25 cellular contexts compared by ENCODE assay signal in genomic region chr11:88404363-88404762, GRCh38.
DNase-seq lines count a peak whose midpoint lies in the region; ATAC-seq and TF ChIP-seq lines count a peak whose summit lies in the region.
"Had no signal": no experiment of that assay in that cellular context is flagged by ENCODE, and none has a peak within 500 bp of the region (broad histone marks: within the 10 kb centered on the region; RNA-seq: fewer than 3 reads in every experiment).

No MANE protein-coding gene starts in this region.

- no peak for DNase-seq in T-helper 2 cell treated with Interferon-gamma antibody and Interleukin-4, amounts not matched to agents 5 μg/mL and 100 μg/mL, for 36 hours (ENCODE audit: low spot score)
- no peak for DNase-seq in T-helper 2 cell
- DNase-seq in adipocyte (ENCODE audit: low read depth) = no peak
- no peak for DNase-seq in fibroblast of lung (ENCODE audit: low read depth in 2 of 2)
- no peak for DNase-seq in NCI-H2081 (lab: John Stamatoyannopoulos, UW)
- no peak for DNase-seq in GM20000 (ENCODE audit: low spot score)
- DNase-seq in SK-N-DZ (ENCODE audit: low spot score) = no peak
- DNase-seq: AML-193, cerebellar nuclear complex, GF-D8, KG1, MV-4-11, NCI-H146, NCI-H2171, NCI-H526 treated with DMSO at 0.1 percent for 48 hours, stomach had no signal

- no peaks in the 10 kb centered on the region for H3K27me3 Mint-ChIP-seq in T-helper 2 cell treated with Interferon-gamma antibody and Interleukin-4, amounts not matched to agents 5 μg/mL and 100 μg/mL, for 36 hours (ENCODE audit: low read depth)
- no peaks in the 10 kb centered on the region for H3K27me3 Mint-ChIP-seq in stimulated activated memory B cell treated with anti-CD40 and anti-IgM and Interleukin-4, amounts not matched to agents 10 μg/mL and 1 μg/mL and 100 μg/mL, for 72 hours
- H3K27me3 Mint-ChIP-seq: activated naive CD4-positive, alpha-beta T cell treated with anti-CD3 and anti-CD28 coated beads, Interleukin-2, amount 50 U/mL, for 24 hours; activated T-helper 17 cell treated with anti-CD3 and anti-CD28 coated beads, Interleukin-2, amount 50 U/mL, for 72 hours had no signal

- H3K4me2 ChIP-seq in fibroblast of lung (ENCODE audit: extremely low read depth, insufficient read depth, low read length) = peak overlapping the region; percentile 11
- H3K4me2 ChIP-seq: GM23338 had no signal

- H3K27me3 ChIP-seq in adipocyte (replicated peaks; ENCODE audit: control insufficient read depth, insufficient read depth, low read length) (no peaks in the 10 kb centered on the region), fibroblast of lung (ENCODE audit: control insufficient read depth, insufficient read depth, low read length) (no peaks in the 10 kb centered on the region)
- H3K27me3 ChIP-seq: stomach, tibial nerve had no signal

- H3K4me3 ChIP-seq in adipocyte (ENCODE audit: low read length) (peak overlapping the region; percentile 46), fibroblast of lung (replicated peaks in 1 of 4; ENCODE audit: control extremely low read depth in 1 of 4, insufficient read depth in 1 of 4, low read depth in 3 of 4, low read length in 4 of 4) (no peak overlapping the region)
- H3K4me3 ChIP-seq: GM23338, prostate gland, SK-N-MC, stomach had no signal

- H3K27ac ChIP-seq in fibroblast of lung (ENCODE audit: insufficient read depth, low read length) = no peak overlapping the region
- H3K27ac ChIP-seq: 22Rv1, prostate gland, SK-N-MC, stomach, VCaP had no signal

- H3K36me3 ChIP-seq in adipocyte (ENCODE audit: control insufficient read depth, insufficient read depth, low read length, severe bottlenecking) = no peaks in the 10 kb centered on the region
- no peaks in the 10 kb centered on the region for H3K36me3 ChIP-seq in fibroblast of lung (ENCODE audit: control insufficient read depth, insufficient read depth, low read length)
- H3K36me3 ChIP-seq: prostate gland, stomach, tibial nerve had no signal

- TF ChIP-seq CTCF in fibroblast of lung (conservative IDR thresholded peaks at IDR 0.05 in 1 of 2, IDR thresholded peaks at IDR 0.05 in 1 of 2; ENCODE audit: low read depth in 1 of 2, low read length in 2 of 2) (no peak), GM20000 (IDR thresholded peaks at IDR 0.05; ENCODE audit: extremely low read depth, missing control alignments) (no peak)

- H2AFZ ChIP-seq in fibroblast of lung (ENCODE audit: low read length) = no peak overlapping the region
- H2AFZ ChIP-seq: GM23338 had no signal

- no peaks in the 10 kb centered on the region for H3K36me3 Mint-ChIP-seq in T-helper 2 cell treated with Interferon-gamma antibody and Interleukin-4, amounts not matched to agents 5 μg/mL and 100 μg/mL, for 36 hours (ENCODE audit: low read depth)
- peaks cover 6% of the 10 kb centered on the region for H3K36me3 Mint-ChIP-seq in stimulated activated memory B cell treated with anti-CD40 and anti-IgM and Interleukin-4, amounts not matched to agents 10 μg/mL and 1 μg/mL and 100 μg/mL, for 72 hours
- H3K36me3 Mint-ChIP-seq: activated naive CD4-positive, alpha-beta T cell treated with anti-CD3 and anti-CD28 coated beads, Interleukin-2, amount 50 U/mL, for 24 hours had no signal

- no peaks in the 10 kb centered on the region for H4K20me1 ChIP-seq in fibroblast of lung (ENCODE audit: control insufficient read depth, extremely low read depth, insufficient read depth, low read length)

- H3K9me3 Mint-ChIP-seq in T-helper 2 cell treated with Interferon-gamma antibody and Interleukin-4, amounts not matched to agents 5 μg/mL and 100 μg/mL, for 36 hours = no peaks in the 10 kb centered on the region
- H3K9me3 Mint-ChIP-seq in stimulated activated memory B cell treated with anti-CD40 and anti-IgM and Interleukin-4, amounts not matched to agents 10 μg/mL and 1 μg/mL and 100 μg/mL, for 72 hours = no peaks in the 10 kb centered on the region
- H3K9me3 Mint-ChIP-seq: activated naive CD4-positive, alpha-beta T cell treated with anti-CD3 and anti-CD28 coated beads, Interleukin-2, amount 50 U/mL, for 24 hours; activated T-helper 17 cell treated with anti-CD3 and anti-CD28 coated beads, Interleukin-2, amount 50 U/mL, for 72 hours; GM23338 had no signal

- peaks cover 25% of the 10 kb centered on the region for H3K4me1 Mint-ChIP-seq in T-helper 2 cell treated with Interferon-gamma antibody and Interleukin-4, amounts not matched to agents 5 μg/mL and 100 μg/mL, for 36 hours (ENCODE audit: low read depth)
- H3K4me1 Mint-ChIP-seq in stimulated activated memory B cell treated with anti-CD40 and anti-IgM and Interleukin-4, amounts not matched to agents 10 μg/mL and 1 μg/mL and 100 μg/mL, for 72 hours = peaks cover 6% of the 10 kb centered on the region
- H3K4me1 Mint-ChIP-seq: activated T-helper 17 cell treated with anti-CD3 and anti-CD28 coated beads, Interleukin-2, amount 50 U/mL, for 72 hours had no signal

- H3K9ac ChIP-seq in adipocyte (ENCODE audit: low read length) (no peak overlapping the region), fibroblast of lung (ENCODE audit: insufficient read depth, low read length) (no peak overlapping the region)

- H3K27ac Mint-ChIP-seq in T-helper 2 cell treated with Interferon-gamma antibody and Interleukin-4, amounts not matched to agents 5 μg/mL and 100 μg/mL, for 36 hours = no peak overlapping the region
- peak overlapping the region; percentile 46 for H3K27ac Mint-ChIP-seq in stimulated activated memory B cell treated with anti-CD40 and anti-IgM and Interleukin-4, amounts not matched to agents 10 μg/mL and 1 μg/mL and 100 μg/mL, for 72 hours
- H3K27ac Mint-ChIP-seq: activated naive CD4-positive, alpha-beta T cell treated with anti-CD3 and anti-CD28 coated beads, Interleukin-2, amount 50 U/mL, for 24 hours; activated T-helper 17 cell treated with anti-CD3 and anti-CD28 coated beads, Interleukin-2, amount 50 U/mL, for 72 hours; GM23338 had no signal

- H3K4me1 ChIP-seq in adipocyte (ENCODE audit: control insufficient read depth, insufficient read depth, low read length) = peaks cover 24% of the 10 kb centered on the region
- H3K4me1 ChIP-seq in fibroblast of lung (ENCODE audit: control insufficient read depth, extremely low read depth, insufficient read depth, low read length) = peaks cover 11% of the 10 kb centered on the region
- H3K4me1 ChIP-seq: prostate gland had no signal

- no peak for ATAC-seq in stimulated activated memory B cell treated with anti-CD40 and anti-IgM and Interleukin-4, amounts not matched to agents 10 μg/mL and 1 μg/mL and 100 μg/mL, for 72 hours
- ATAC-seq: activated T-helper 17 cell treated with anti-CD3 and anti-CD28 coated beads, Interleukin-2, amount 50 U/mL, for 72 hours; GM23338 had no signal

- H3K9me3 ChIP-seq in adipocyte (ENCODE audit: control insufficient read depth, low read length) = no peaks in the 10 kb centered on the region
- no peaks in the 10 kb centered on the region for H3K9me3 ChIP-seq in fibroblast of lung (ENCODE audit: control insufficient read depth, insufficient read depth, low read depth, low read length)
- H3K9me3 ChIP-seq: prostate gland, stomach, tibial nerve had no signal

- H3K4me3 Mint-ChIP-seq in T-helper 2 cell treated with Interferon-gamma antibody and Interleukin-4, amounts not matched to agents 5 μg/mL and 100 μg/mL, for 36 hours = peak overlapping the region; percentile 46
- no peak overlapping the region for H3K4me3 Mint-ChIP-seq in stimulated activated memory B cell treated with anti-CD40 and anti-IgM and Interleukin-4, amounts not matched to agents 10 μg/mL and 1 μg/mL and 100 μg/mL, for 72 hours
- H3K4me3 Mint-ChIP-seq: activated naive CD4-positive, alpha-beta T cell treated with anti-CD3 and anti-CD28 coated beads, Interleukin-2, amount 50 U/mL, for 24 hours; activated T-helper 17 cell treated with anti-CD3 and anti-CD28 coated beads, Interleukin-2, amount 50 U/mL, for 72 hours; GM23338 had no signal

- no peaks in the 10 kb centered on the region for H3K79me2 ChIP-seq in fibroblast of lung (ENCODE audit: control insufficient read depth, insufficient read depth, low read length)
